ENCODE assay signal across 9 cellular contexts in the genomic region with DNA sequence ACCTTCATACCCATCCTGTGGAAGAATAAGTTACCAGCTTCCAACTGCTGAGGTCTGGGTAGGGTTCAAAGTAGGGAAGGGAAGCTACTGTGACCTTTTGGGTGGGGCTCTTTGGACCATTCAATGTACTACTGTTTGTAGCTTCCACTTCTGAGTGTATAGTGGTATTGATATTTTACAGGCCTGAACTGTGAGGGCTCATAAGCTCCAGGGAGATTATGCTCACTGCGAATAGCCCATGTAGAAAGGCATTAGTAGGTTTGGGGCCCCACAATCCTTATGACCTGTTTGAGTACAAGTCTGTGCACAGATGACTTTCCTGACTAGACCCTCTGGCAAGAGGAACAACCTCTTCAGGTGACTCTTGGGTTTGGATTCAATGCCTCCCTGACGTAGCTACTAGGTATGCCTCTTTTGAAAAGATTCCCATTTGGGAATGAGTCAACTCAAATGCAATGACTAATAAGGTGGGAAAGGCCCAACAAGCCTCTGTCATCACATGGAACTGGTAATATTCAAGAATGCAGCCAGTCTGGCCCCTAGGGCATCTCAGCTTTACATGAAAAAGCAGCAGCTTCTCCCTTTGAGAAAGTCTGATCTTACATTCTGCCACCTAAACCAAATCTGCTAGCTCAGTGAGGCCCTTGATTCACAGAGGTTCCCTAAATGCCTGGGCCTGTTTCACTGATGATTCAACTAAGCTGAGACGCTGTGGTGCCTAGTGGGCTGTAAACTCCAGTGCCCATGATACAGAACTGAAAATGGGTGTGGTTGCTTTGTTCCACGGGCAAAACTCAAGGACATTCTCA.
DNase-seq lines count a peak whose midpoint lies in the region; ATAC-seq, FAIRE-seq and TF ChIP-seq lines count a peak whose summit lies in the region.
"Had no signal": no experiment of that assay in that cellular context is flagged by ENCODE, and none has a peak within 500 bp of the region (broad histone marks: within the 10 kb centered on the region; RNA-seq: fewer than 3 reads in every experiment).

No MANE protein-coding gene starts in this region.

- peak overlapping the region; percentile 47 to 85 for H3K27ac ChIP-seq in A549
- H3K27ac ChIP-seq in upper lobe of right lung = no peak overlapping the region

- TF ChIP-seq EP300 in A549 (IDR thresholded peaks at IDR 0.05) = peak in 1 of 2 experiments; percentile 15; a peak in 1 of 5 replicates

- WGBS in A549 (ENCODE audit: missing lambda C conversion rate) = 27% methylated on average over 4 of the region's 4 CpGs

- TF ChIP-seq POLR2A in A549 (IDR thresholded peaks at IDR 0.05; ENCODE audit: low read length) = no peak

- intact Hi-C loops in upper lobe of right lung (cut with DNase I) = no loop called here

- CTCF ChIA-PET in A549 (lab: Yijun Ruan, JAX) = interaction anchor here (0.9 to 1.7 kb wide), 7 partner anchors 10 to 579 kb away, joined by 3 to 6 read pairs (median 3); a partner anchor contains a TSS

- H3K36me3 ChIP-seq in upper lobe of right lung = no peaks in the 10 kb centered on the region

- peak overlapping the region; percentile 59 for H3K4me2 ChIP-seq in A549

- FAIRE-seq in A549 (lab: Jason Lieb, UNC) (peak; percentile 77), GM18507 (lab: Jason Lieb, UNC) (peak; percentile 81)

- ATAC-seq in A549 (peak; percentile 90 to 96), HG03066 (IDR thresholded peaks at IDR 0.05; ENCODE audit: low read depth, unreplicated experiment) (peak; percentile 69), upper lobe of right lung (peak; percentile 69)

- H3K4me1 ChIP-seq in A549 (peaks cover 31% of the 10 kb centered on the region), upper lobe of right lung (peaks cover 16% of the 10 kb centered on the region)

- TF ChIP-seq CTCF in A549 (IDR thresholded peaks at IDR 0.05) = no peak
- no peak for TF ChIP-seq CTCF in upper lobe of right lung (IDR thresholded peaks at IDR 0.05)

- POLR2A ChIA-PET in A549 (lab: Yijun Ruan, JAX) = interaction anchor here (1.1 kb wide), 1 partner anchor 84 kb away, joined by 3 read pairs; no protein-coding TSS in a partner anchor

- H3K27me3 ChIP-seq in upper lobe of right lung = no peaks in the 10 kb centered on the region

- H3K4me3 ChIP-seq in A549 (no peak overlapping the region), upper lobe of right lung (no peak overlapping the region)

- DNase-seq in A549 (ENCODE audit: low read depth in 1 of 2, low spot score in 1 of 2) (peak; percentile 65 to 80), GM18507 (ENCODE audit: extremely low spot score, insufficient read length, low read depth) (no peak), T1000 (lab: John Stamatoyannopoulos, UW) (peak; percentile 100), hepatic stellate cell (ENCODE audit: low spot score) (peak; percentile 24), upper lobe of right lung (no peak), NCI-H2107 (lab: John Stamatoyannopoulos, UW) (no peak), NCI-H510A treated with DMSO at 0.1 percent for 48 hours (lab: John Stamatoyannopoulos, UW) (no peak)
- DNase-seq: left cardiac atrium had no signal

- no peak for TF ChIP-seq RAD21 in A549 (conservative IDR thresholded peaks at IDR 0.05 in 1 of 2, IDR thresholded peaks at IDR 0.05 in 1 of 2)

- H3K9me3 ChIP-seq in A549 = no peaks in the 10 kb centered on the region
- no peaks in the 10 kb centered on the region for H3K9me3 ChIP-seq in upper lobe of right lung

TF ChIP-seq in A549, 52 proteins besides CTCF, POLR2A, EP300 and RAD21:
- TF ChIP-seq ZC3H11A (IDR thresholded peaks at IDR 0.05) (no peak), SREBF2 (IDR thresholded peaks at IDR 0.05) (no peak), ZFP36 (IDR thresholded peaks at IDR 0.05; ENCODE audit: borderline replicate concordance, partially characterized antibody) (no peak), HOXA7 (CRISPR knock-in tag; IDR thresholded peaks at IDR 0.05) (no peak), JUN (IDR thresholded peaks at IDR 0.05) (0 out of 5 replicates have a peak, but pooled peaks of 1 of the 2 experiments have one; percentile 21), SMC3 (IDR thresholded peaks at IDR 0.05) (peak; percentile 7; the same call in 1 of the 3 replicates), FOSB (CRISPR knock-in tag; IDR thresholded peaks at IDR 0.05) (no peak), POLR2AphosphoS2 (conservative IDR thresholded peaks at IDR 0.05; ENCODE audit: low read length) (no peak), FOSL2 (IDR thresholded peaks at IDR 0.05) (peak; percentile 54), FOSL2 (CRISPR knock-in tag; IDR thresholded peaks at IDR 0.05) (peak; percentile 86), CHD2 (IDR thresholded peaks at IDR 0.05; ENCODE audit: low read length, partially characterized antibody) (no peak), CEBPB (IDR thresholded peaks at IDR 0.05) (peak in 1 of 2 experiments; percentile 35; a peak in 1 of 4 replicates), JUNB (IDR thresholded peaks at IDR 0.05) (peak; percentile 74), TFCP2L1 (CRISPR knock-in tag; IDR thresholded peaks at IDR 0.05) (no peak), NFE2L2 (conservative IDR thresholded peaks at IDR 0.05; ENCODE audit: low read length) (no peak)
- TF ChIP-seq, protein P1, sequence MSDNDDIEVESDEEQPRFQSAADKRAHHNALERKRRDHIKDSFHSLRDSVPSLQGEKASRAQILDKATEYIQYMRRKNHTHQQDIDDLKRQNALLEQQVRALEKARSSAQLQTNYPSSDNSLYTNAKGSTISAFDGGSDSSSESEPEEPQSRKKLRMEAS (IDR thresholded peaks at IDR 0.05) = 0 out of 2 replicates have a peak, but pooled peaks have one; percentile 32
- TF ChIP-seq, protein P2, sequence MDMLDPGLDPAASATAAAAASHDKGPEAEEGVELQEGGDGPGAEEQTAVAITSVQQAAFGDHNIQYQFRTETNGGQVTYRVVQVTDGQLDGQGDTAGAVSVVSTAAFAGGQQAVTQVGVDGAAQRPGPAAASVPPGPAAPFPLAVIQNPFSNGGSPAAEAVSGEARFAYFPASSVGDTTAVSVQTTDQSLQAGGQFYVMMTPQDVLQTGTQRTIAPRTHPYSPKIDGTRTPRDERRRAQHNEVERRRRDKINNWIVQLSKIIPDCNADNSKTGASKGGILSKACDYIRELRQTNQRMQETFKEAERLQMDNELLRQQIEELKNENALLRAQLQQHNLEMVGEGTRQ (IDR thresholded peaks at IDR 0.05) = no peak

Comparison
In these comparisons a context has a peak if more than half of its experiments do, and no peak if none do; other contexts are left out.
1. DNase-seq: peak in A549 (2 of 2), T1000 (single experiment) and hepatic stellate cell (single experiment); none in GM18507 (single experiment), upper lobe of right lung (single experiment), NCI-H2107 (single experiment) and NCI-H510A treated with DMSO at 0.1 percent for 48 hours (single experiment).
2. Peak in every context shown above with its lines, with median percentiles within 50 percentile points of each other: ATAC-seq.